8 cellular contexts compared by ENCODE assay signal in the genomic region with DNA sequence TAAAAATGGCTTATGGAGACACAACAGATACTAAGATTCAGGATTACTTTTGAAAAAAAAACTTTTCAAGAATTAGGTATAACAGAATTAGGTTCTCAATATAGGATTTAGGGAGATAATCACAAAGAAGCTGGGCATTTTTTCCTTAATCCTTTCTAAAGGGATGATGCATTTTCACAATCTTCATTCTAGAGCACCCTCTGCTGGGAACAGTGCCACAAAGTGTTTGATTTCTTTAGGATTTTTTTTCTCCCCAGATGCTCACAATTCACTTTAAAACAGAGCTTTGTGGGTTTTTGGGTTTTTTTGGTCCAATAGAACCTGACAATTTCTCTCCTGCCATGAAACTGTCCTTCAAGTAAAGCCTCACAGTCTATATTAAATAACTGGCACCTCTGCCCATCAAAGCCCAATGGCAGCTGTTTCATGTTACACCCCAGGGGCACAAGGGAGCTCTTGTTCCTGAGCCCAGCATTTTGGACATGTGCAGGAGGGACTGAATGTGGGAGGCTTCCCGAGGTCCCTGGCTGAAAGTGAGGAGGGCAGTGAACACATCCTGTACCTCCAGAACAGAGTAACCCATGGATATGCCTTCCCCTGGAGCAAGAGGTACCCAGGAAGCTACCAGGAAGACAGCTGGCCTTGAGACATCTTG. TPM values are rescaled to one million over a fixed set of nuclear protein-coding genes. Genes with fewer than 3 reads are reported as not detected.
DNase-seq lines count a peak whose midpoint lies in the region; ATAC-seq and TF ChIP-seq lines count a peak whose summit lies in the region.

No MANE protein-coding gene starts in this region.

- DNase-seq in AG20443 (ENCODE audit: low spot score) = peak; percentile 36
- peak; percentile 9 to 24 for DNase-seq in Kasumi-1 (lab: John Stamatoyannopoulos, UW)
- DNase-seq in left kidney (ENCODE audit: low read depth, low spot score) = peak; percentile 53
- no peak for DNase-seq in lower lobe of right lung
- no peak for DNase-seq in activated CD4-positive, alpha-beta T cell treated with anti-CD3 and anti-CD28 coated beads for 36 hours
- DNase-seq in CD4-positive, alpha-beta memory T cell = no peak
- DNase-seq in Karpas-422 = no peak

- H3K27me3 ChIP-seq in lower lobe of right lung (ENCODE audit: low read depth) (no peaks in the 10 kb centered on the region), Karpas-422 (ENCODE audit: low read length) (no peaks in the 10 kb centered on the region)
- no peaks in the 10 kb centered on the region for H3K27me3 ChIP-seq in CD4-positive, alpha-beta memory T cell (ENCODE audit: insufficient read depth, low read length)

- H3K27ac Mint-ChIP-seq in activated CD4-positive, alpha-beta T cell treated with anti-CD3 and anti-CD28 coated beads for 36 hours = no peak overlapping the region
- peak overlapping the region in 1 of 7 donors; percentile 52 for H3K27ac Mint-ChIP-seq in CD4-positive, alpha-beta memory T cell

- peaks cover 16% of the 10 kb centered on the region for H3K36me3 ChIP-seq in lower lobe of right lung
- H3K36me3 ChIP-seq in CD4-positive, alpha-beta memory T cell (ENCODE audit: insufficient read depth, low read length) = peaks cover 18% of the 10 kb centered on the region
- H3K36me3 ChIP-seq in Karpas-422 (ENCODE audit: insufficient read depth, low read length) = no peaks in the 10 kb centered on the region; the same call in 1 of the 2 replicates

- H2AFZ ChIP-seq in Karpas-422 (ENCODE audit: low read length) = no peak overlapping the region

- no peak overlapping the region for H3K4me3 ChIP-seq in lower lobe of right lung
- H3K4me3 ChIP-seq in CD4-positive, alpha-beta memory T cell (ENCODE audit: low read length in 2 of 2) = no peak overlapping the region
- no peak overlapping the region for H3K4me3 ChIP-seq in Karpas-422 (ENCODE audit: low read length)

- H3K36me3 Mint-ChIP-seq in activated CD4-positive, alpha-beta T cell treated with anti-CD3 and anti-CD28 coated beads for 36 hours (ENCODE audit: low read depth) = peaks cover 59% of the 10 kb centered on the region
- H3K36me3 Mint-ChIP-seq in CD4-positive, alpha-beta memory T cell = peaks cover 61 to 70% of the 10 kb centered on the region in 2 donors

- ATAC-seq in lower lobe of right lung = no peak
- ATAC-seq in activated CD4-positive, alpha-beta T cell treated with anti-CD3 and anti-CD28 coated beads for 36 hours = no peak

- POLR2A ChIA-PET in activated CD4-positive, alpha-beta T cell treated with anti-CD3 and anti-CD28 coated beads for 36 hours (lab: Charles Lee) = interaction anchor here (0.6 to 0.7 kb wide), 2 partner anchors 9 to 276 kb away, joined by 3 read pairs; no protein-coding TSS in a partner anchor
- POLR2A ChIA-PET in CD4-positive, alpha-beta memory T cell (lab: Charles Lee; ENCODE audit: partially characterized antibody) = no interaction called here

- H3K27ac ChIP-seq in angular gyrus (ENCODE audit: low read depth, low read length) = peak overlapping the region; percentile 70
- H3K27ac ChIP-seq in lower lobe of right lung = no peak overlapping the region
- H3K27ac ChIP-seq in CD4-positive, alpha-beta memory T cell (ENCODE audit: low read depth, low read length) = no peak overlapping the region
- H3K27ac ChIP-seq in Karpas-422 (ENCODE audit: low read length) = no peak overlapping the region

- no peak overlapping the region for H3K4me2 ChIP-seq in Karpas-422 (ENCODE audit: low read depth, low read length, poor library complexity, severe bottlenecking)

- H3K9me3 ChIP-seq in lower lobe of right lung = no peaks in the 10 kb centered on the region
- no peaks in the 10 kb centered on the region for H3K9me3 ChIP-seq in CD4-positive, alpha-beta memory T cell (ENCODE audit: control insufficient read depth in 1 of 2, low read length in 2 of 2)
- no peaks in the 10 kb centered on the region for H3K9me3 ChIP-seq in Karpas-422 (ENCODE audit: low read length)

- H3K4me1 ChIP-seq in lower lobe of right lung = peaks cover 8% of the 10 kb centered on the region
- no peaks in the 10 kb centered on the region for H3K4me1 ChIP-seq in CD4-positive, alpha-beta memory T cell (ENCODE audit: insufficient read depth, low read length)
- no peaks in the 10 kb centered on the region for H3K4me1 ChIP-seq in Karpas-422 (ENCODE audit: low read length)

- no peaks in the 10 kb centered on the region for H3K9me2 ChIP-seq in Karpas-422 (replicated peaks; ENCODE audit: insufficient read depth, low read length)

- no peak overlapping the region for H3K9ac ChIP-seq in Karpas-422 (ENCODE audit: low read length)

- no peaks in the 10 kb centered on the region for H4K20me1 ChIP-seq in Karpas-422 (ENCODE audit: insufficient read depth, low read depth, low read length)

- H3K9me3 Mint-ChIP-seq in activated CD4-positive, alpha-beta T cell treated with anti-CD3 and anti-CD28 coated beads for 36 hours (ENCODE audit: low read depth) = no peaks in the 10 kb centered on the region
- H3K9me3 Mint-ChIP-seq in CD4-positive, alpha-beta memory T cell = no peaks in the 10 kb centered on the region

- CTCF ChIA-PET in activated CD4-positive, alpha-beta T cell treated with anti-CD3 and anti-CD28 coated beads for 36 hours (lab: Charles Lee) = no interaction called here
- CTCF ChIA-PET in CD4-positive, alpha-beta memory T cell (lab: Charles Lee; ENCODE audit: partially characterized antibody) = interaction anchor here (1.1 kb wide), 1 partner anchor 15 kb away, joined by 3 read pairs; no protein-coding TSS in a partner anchor

- no peaks in the 10 kb centered on the region for H3K27me3 Mint-ChIP-seq in activated CD4-positive, alpha-beta T cell treated with anti-CD3 and anti-CD28 coated beads for 36 hours
- H3K27me3 Mint-ChIP-seq in CD4-positive, alpha-beta memory T cell = no peaks in the 10 kb centered on the region

- H3K79me2 ChIP-seq in Karpas-422 (ENCODE audit: low read length) = 0 out of 2 replicates have a peak, but pooled peaks cover 3% of the 10 kb centered on the region

- TF ChIP-seq CTCF in lower lobe of right lung (IDR thresholded peaks at IDR 0.05) = no peak

- peaks cover 15% of the 10 kb centered on the region for H3K4me1 Mint-ChIP-seq in activated CD4-positive, alpha-beta T cell treated with anti-CD3 and anti-CD28 coated beads for 36 hours
- peaks cover 4 to 15% (median 10%) of the 10 kb centered on the region in 4 donors for H3K4me1 Mint-ChIP-seq in CD4-positive, alpha-beta memory T cell

- no peak overlapping the region for H3K4me3 Mint-ChIP-seq in activated CD4-positive, alpha-beta T cell treated with anti-CD3 and anti-CD28 coated beads for 36 hours
- no peak overlapping the region for H3K4me3 Mint-ChIP-seq in CD4-positive, alpha-beta memory T cell

- intact Hi-C loops in lower lobe of right lung (cut with DNase I) = no loop called here
- intact Hi-C loops in activated CD4-positive, alpha-beta T cell treated with anti-CD3 and anti-CD28 coated beads for 36 hours (cut with DNase I, micrococcal nuclease) = loop anchor here in 1 of 2 experiments (2.0 kb wide), 1 partner anchor 276 kb away; no protein-coding TSS in a partner anchor
- intact Hi-C loops in CD4-positive, alpha-beta memory T cell (cut with micrococcal nuclease) = no loop called here

RNA-seq across cellular contexts. Expression of gene PREP, which starts 39.7 kb away (rescaled TPM):
- total RNA-seq in lower lobe of right lung = 30.0 TPM
- 10 to 100 TPM; 42.3 to 49.0 TPM for total RNA-seq in activated CD4-positive, alpha-beta T cell treated with anti-CD3 and anti-CD28 coated beads for 36 hours
- 10 to 100 TPM; 34.4 to 34.8 TPM for total RNA-seq in CD4-positive, alpha-beta memory T cell
- polyA plus RNA-seq in CD4-positive, alpha-beta memory T cell = 10 to 100 TPM; 29.8 to 43.6 TPM
- total RNA-seq in Karpas-422 (2014; rRNA removed; shearing (Covaris generic); ENCODE audit: low replicate concordance) = 13.2 and 18.4 TPM in 2 replicates

Comparison
In these comparisons a context has a peak if more than half of its experiments do, and no peak if none do; other contexts are left out.
1. DNase-seq: peak in AG20443 (single experiment), Kasumi-1 (2 of 2) and left kidney (single experiment); none in lower lobe of right lung (single experiment), activated CD4-positive, alpha-beta T cell treated with anti-CD3 and anti-CD28 coated beads for 36 hours (single experiment), CD4-positive, alpha-beta memory T cell (0 of 5) and Karpas-422 (single experiment).